In genomic region chr7:50305697-50306300, GRCh38 we compare ENCODE assay signal across 9 cellular contexts. TPM values are rescaled to one million over a fixed set of nuclear protein-coding genes. Genes with fewer than 3 reads are reported as not detected.
DNase-seq lines count a peak whose midpoint lies in the region; ATAC-seq and TF ChIP-seq lines count a peak whose summit lies in the region.
"Had no signal": no experiment of that assay in that cellular context is flagged by ENCODE, and none has a peak within 500 bp of the region (broad histone marks: within the 10 kb centered on the region; RNA-seq: fewer than 3 reads in every experiment).

No MANE protein-coding gene starts in this region.

- H3F3A ChIP-seq in DOHH2 (ENCODE audit: control insufficient read depth, insufficient read depth) = peaks cover 41% of the 10 kb centered on the region

- H3K4me2 ChIP-seq in DOHH2 (ENCODE audit: low read length) = peak overlapping the region; percentile 80

- H3K79me2 ChIP-seq in DOHH2 (ENCODE audit: control insufficient read depth, low read length) = peaks cover 63% of the 10 kb centered on the region

- no peaks in the 10 kb centered on the region for H4K20me1 ChIP-seq in DOHH2 (ENCODE audit: control insufficient read depth, insufficient read depth, low read depth, low read length)

- 66 to 77% (median 69%) methylated on average over 7 of the region's 7 CpGs for WGBS in psoas muscle, 3 donors

- peak overlapping the region; percentile 91 for H3K4me3 ChIP-seq in DOHH2 (ENCODE audit: low read length)
- H3K4me3 ChIP-seq in coronary artery = peak overlapping the region; percentile 66
- H3K4me3 ChIP-seq in psoas muscle = peak overlapping the region; percentile 59

- ATAC-seq in psoas muscle (no peak), HG03159 (IDR thresholded peaks at IDR 0.05; ENCODE audit: unreplicated experiment) (no peak), HG02970 (IDR thresholded peaks at IDR 0.05; ENCODE audit: low FRiP score, unreplicated experiment) (no peak)
- ATAC-seq in activated CD4-positive, CD25-positive, alpha-beta regulatory T cell treated with anti-CD3 and anti-CD28 coated beads, Interleukin-2, amount 50 U/mL, for 24 hours = no peak

- H3K27ac ChIP-seq in DOHH2 (ENCODE audit: low read depth, low read length) = peak overlapping the region; percentile 82
- peak overlapping the region; percentile 97 for H3K27ac ChIP-seq in KOPT-K1 (ENCODE audit: low read depth, low read length, poor library complexity, severe bottlenecking)
- H3K27ac ChIP-seq in coronary artery = no peak overlapping the region
- no peak overlapping the region for H3K27ac ChIP-seq in psoas muscle

- TF ChIP-seq CTCF in DOHH2 (IDR thresholded peaks at IDR 0.05; ENCODE audit: low read depth, low read length, poor library complexity, severe bottlenecking) = no peak
- TF ChIP-seq CTCF in coronary artery (IDR thresholded peaks at IDR 0.05) = no peak
- TF ChIP-seq CTCF in psoas muscle (IDR thresholded peaks at IDR 0.05) = no peak

- no peaks in the 10 kb centered on the region for H3K9me3 ChIP-seq in DOHH2 (ENCODE audit: control insufficient read depth, insufficient read depth, low read length)
- no peaks in the 10 kb centered on the region for H3K9me3 ChIP-seq in KOPT-K1 (ENCODE audit: insufficient read depth, low read length, poor library complexity, severe bottlenecking)
- no peaks in the 10 kb centered on the region for H3K9me3 ChIP-seq in psoas muscle

- DNase-seq in coronary artery (ENCODE audit: low spot score) (no peak), psoas muscle (no peak)
- DNase-seq: NCI-H1694 treated with DMSO at 0.1 percent for 48 hours, nucleus accumbens had no signal

- H3K36me3 ChIP-seq in DOHH2 (ENCODE audit: control insufficient read depth, low read length) (peaks cover 47% of the 10 kb centered on the region), KOPT-K1 (ENCODE audit: insufficient read depth, low read length) (no peaks in the 10 kb centered on the region), psoas muscle (ENCODE audit: insufficient read depth in 1 of 2, low read depth in 1 of 2) (no peaks in the 10 kb centered on the region)

- H3K4me1 ChIP-seq in DOHH2 (ENCODE audit: control insufficient read depth, low read length) (peaks cover 31% of the 10 kb centered on the region), psoas muscle (peaks cover 3% of the 10 kb centered on the region)

- intact Hi-C loops in psoas muscle (cut with DNase I) = no loop called here

- H3K27me3 ChIP-seq in DOHH2 (ENCODE audit: control insufficient read depth, low read length) (peaks cover 8% of the 10 kb centered on the region; the same call in 1 of the 2 replicates), psoas muscle (ENCODE audit: insufficient read depth in 3 of 3, low read length in 2 of 3) (peaks cover 3 to 56% (median 14%) of the 10 kb centered on the region in 3 donors)

- H3K9me2 ChIP-seq in DOHH2 (replicated peaks; ENCODE audit: control insufficient read depth, low read length) = no peaks in the 10 kb centered on the region

RNA-seq across cellular contexts. Expression of gene IKZF1, which starts 1.3 kb away (rescaled TPM):
- total RNA-seq in psoas muscle = 1 to 10 TPM; 1.1 to 2.0 (median 1.6) TPM
- polyA plus RNA-seq in psoas muscle = under 1 TPM; 0.18 to 0.37 (median 0.26) TPM

Comparison
In these comparisons a context has a peak if more than half of its experiments do, and no peak if none do; other contexts are left out.
1. H3K27ac ChIP-seq: peak in DOHH2 (single experiment) and KOPT-K1 (single experiment); none in coronary artery (0 of 2) and psoas muscle (single experiment).
2. Peak in every context shown above with its lines, with median percentiles within 50 percentile points of each other: H3K4me3 ChIP-seq.